Comparison of ENCODE assay signal across 15 cellular contexts in the genomic region with DNA sequence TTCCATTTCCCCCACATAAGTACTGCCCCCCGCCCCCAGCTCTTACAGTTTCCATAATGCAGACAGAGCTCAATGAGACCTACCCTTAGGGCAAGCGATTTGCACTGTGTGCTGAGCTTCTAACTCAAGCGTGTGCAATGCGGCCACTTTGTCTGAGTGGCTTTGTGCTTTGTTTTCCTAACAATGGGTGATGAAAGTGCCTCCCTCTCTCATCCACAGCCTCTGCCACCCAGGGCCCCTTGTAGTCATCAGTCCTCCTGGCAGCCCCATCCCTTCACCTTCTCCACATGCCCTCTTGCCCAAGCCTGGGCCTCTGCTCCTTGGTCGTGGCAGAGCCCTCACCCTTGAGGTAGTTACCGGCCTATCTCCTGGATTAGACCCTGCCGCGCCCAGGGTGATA. TPM values are rescaled to one million over a fixed set of nuclear protein-coding genes. Genes with fewer than 3 reads are reported as not detected.
DNase-seq lines count a peak whose midpoint lies in the region; ATAC-seq and FAIRE-seq lines count a peak whose summit lies in the region.
"Had no signal": no experiment of that assay in that cellular context is flagged by ENCODE, and none has a peak within 500 bp of the region (broad histone marks: within the 10 kb centered on the region; RNA-seq: fewer than 3 reads in every experiment).

No MANE protein-coding gene starts in this region.

- peaks cover 7 to 30% (median 24%) of the 10 kb centered on the region in 3 donors for H3K4me1 Mint-ChIP-seq in T-cell
- peaks cover 14% of the 10 kb centered on the region for H3K4me1 Mint-ChIP-seq in activated CD4-positive, alpha-beta memory T cell treated with anti-CD3 and anti-CD28 coated beads, Interleukin-2, amount 10 ng/mL, durations not matched to agents 7 days and 5 days

- peaks cover 6 to 10% of the 10 kb centered on the region in 2 donors for H3K4me1 ChIP-seq in small intestine (ENCODE audit: control insufficient read depth in 2 of 2, insufficient read depth in 1 of 2, low read depth in 1 of 2, low read length in 1 of 2)
- 0 out of 2 replicates have a peak, but pooled peaks cover 2% of the 10 kb centered on the region for H3K4me1 ChIP-seq in SJCRH30
- H3K4me1 ChIP-seq: gastroesophageal sphincter had no signal

- no peak overlapping the region for H3K4me3 Mint-ChIP-seq in T-cell
- no peak overlapping the region for H3K4me3 Mint-ChIP-seq in activated CD4-positive, alpha-beta memory T cell treated with anti-CD3 and anti-CD28 coated beads, Interleukin-2, amount 10 ng/mL, durations not matched to agents 7 days and 5 days

- no peaks in the 10 kb centered on the region for H3K36me3 Mint-ChIP-seq in T-cell
- H3K36me3 Mint-ChIP-seq in activated CD4-positive, alpha-beta memory T cell treated with anti-CD3 and anti-CD28 coated beads, Interleukin-2, amount 10 ng/mL, durations not matched to agents 7 days and 5 days (ENCODE audit: low read depth), result no peaks in the 10 kb centered on the region
- H3K36me3 Mint-ChIP-seq: activated naive CD4-positive, alpha-beta T cell treated with anti-CD3 and anti-CD28 coated beads, Interleukin-2, amount 50 U/mL, for 72 hours had no signal

- CTCF ChIA-PET in T-cell (lab: Charles Lee), result no interaction called here
- CTCF ChIA-PET in activated CD4-positive, alpha-beta memory T cell treated with anti-CD3 and anti-CD28 coated beads, Interleukin-2, amount 10 ng/mL, durations not matched to agents 7 days and 5 days (lab: Charles Lee), result interaction anchor here (0.6 kb wide), 1 partner anchor 15 kb away, joined by 4 read pairs; no protein-coding TSS in a partner anchor

- peak overlapping the region; percentile 56 to 61 for H3K27ac Mint-ChIP-seq in T-cell
- H3K27ac Mint-ChIP-seq in activated CD4-positive, alpha-beta memory T cell treated with anti-CD3 and anti-CD28 coated beads, Interleukin-2, amount 10 ng/mL, durations not matched to agents 7 days and 5 days, result no peak overlapping the region

- no peak for FAIRE-seq in small intestine (lab: Jason Lieb, UNC)
- FAIRE-seq: endothelial cell of umbilical vein, kidney had no signal

- H3K36me3 ChIP-seq in small intestine (ENCODE audit: control insufficient read depth in 2 of 2, insufficient read depth in 2 of 2, low read length in 2 of 2) (peaks cover 0 to 3% of the 10 kb centered on the region in 2 donors), SJCRH30 (no peaks in the 10 kb centered on the region)
- H3K36me3 ChIP-seq: gastroesophageal sphincter had no signal

- no peak for ATAC-seq in T-cell (replicated peaks in 1 of 4)
- ATAC-seq: gastroesophageal sphincter had no signal

- DNase-seq in NCI-H1436 (lab: John Stamatoyannopoulos, UW), result peak; percentile 28
- no peak for DNase-seq in NCI-H1436 treated with DMSO at 0.1 percent for 48 hours (lab: John Stamatoyannopoulos, UW)
- DNase-seq in T-cell, result no peak
- peak; percentile 63 for DNase-seq in islet precursor cell
- no peak for DNase-seq in small intestine
- DNase-seq in dermis blood vessel endothelial cell, result no peak
- DNase-seq in SJCRH30, result no peak
- DNase-seq in activated CD4-positive, alpha-beta memory T cell treated with anti-CD3 and anti-CD28 coated beads, Interleukin-2, amount 10 ng/mL, durations not matched to agents 7 days and 5 days, result no peak
- DNase-seq: 8988T, kidney, NCI-H2171 treated with DMSO at 0.1 percent for 48 hours had no signal

- peak overlapping the region; percentile 38 to 81 for H3K27ac ChIP-seq in small intestine (ENCODE audit: low read depth in 1 of 2, low read length in 1 of 2)
- no peak overlapping the region for H3K27ac ChIP-seq in SJCRH30
- H3K27ac ChIP-seq: gastroesophageal sphincter, VCaP had no signal

- 56 to 63% (median 61%) methylated on average over 8 of the region's 8 CpGs for WGBS in small intestine, 3 donors

- no peaks in the 10 kb centered on the region for H3K9me3 Mint-ChIP-seq in T-cell
- H3K9me3 Mint-ChIP-seq in activated CD4-positive, alpha-beta memory T cell treated with anti-CD3 and anti-CD28 coated beads, Interleukin-2, amount 10 ng/mL, durations not matched to agents 7 days and 5 days, result no peaks in the 10 kb centered on the region
- H3K9me3 Mint-ChIP-seq: activated naive CD4-positive, alpha-beta T cell treated with anti-CD3 and anti-CD28 coated beads, Interleukin-2, amount 50 U/mL, for 72 hours had no signal

- H3K9me3 ChIP-seq in small intestine (ENCODE audit: control insufficient read depth, low read depth) (no peaks in the 10 kb centered on the region), SJCRH30 (replicated peaks) (no peaks in the 10 kb centered on the region)
- H3K9me3 ChIP-seq: gastroesophageal sphincter had no signal

- POLR2A ChIA-PET in T-cell (lab: Charles Lee), result interaction anchor here (0.5 to 0.6 kb wide), 2 partner anchors 34 to 184 kb away, joined by 3 to 4 read pairs; no protein-coding TSS in a partner anchor
- POLR2A ChIA-PET in activated CD4-positive, alpha-beta memory T cell treated with anti-CD3 and anti-CD28 coated beads, Interleukin-2, amount 10 ng/mL, durations not matched to agents 7 days and 5 days (lab: Charles Lee), result no interaction called here

- H3K4me3 ChIP-seq in small intestine (ENCODE audit: low read depth in 1 of 2, low read length in 2 of 2) (peak overlapping the region in 1 of 2 donors; percentile 18), SJCRH30 (no peak overlapping the region)
- H3K4me3 ChIP-seq: gastroesophageal sphincter had no signal

- H3K27me3 Mint-ChIP-seq in T-cell, result no peaks in the 10 kb centered on the region
- H3K27me3 Mint-ChIP-seq in activated CD4-positive, alpha-beta memory T cell treated with anti-CD3 and anti-CD28 coated beads, Interleukin-2, amount 10 ng/mL, durations not matched to agents 7 days and 5 days, result no peaks in the 10 kb centered on the region

- H3K27me3 ChIP-seq in small intestine (ENCODE audit: control insufficient read depth in 2 of 2, insufficient read depth in 2 of 2, low read length in 2 of 2) (no peaks in the 10 kb centered on the region), SJCRH30 (no peaks in the 10 kb centered on the region)
- H3K27me3 ChIP-seq: gastroesophageal sphincter had no signal

RNA-seq across cellular contexts. Expression of gene DAPK2, which starts 17.2 kb away (rescaled TPM):
- total RNA-seq in T-cell (10 to 100 TPM in 1 of 5 donors, 1 to 10 TPM in 3, under 1 TPM in 1; 0.78 to 23.5 (median 6.1) TPM), dermis blood vessel endothelial cell (6.5 and 21.1 TPM in 2 replicates)
- polyA plus RNA-seq in small intestine, result 10 to 100 TPM; 11.6 to 91.6 (median 83.4) TPM
- total RNA-seq in SJCRH30 (2014; rRNA removed; shearing (Covaris generic)), result 0.23 and 0.85 TPM in 2 replicates
- total RNA-seq in activated CD4-positive, alpha-beta memory T cell treated with anti-CD3 and anti-CD28 coated beads, Interleukin-2, amount 10 ng/mL, durations not matched to agents 7 days and 5 days, result 1 to 10 TPM; 3.2 to 3.7 TPM

Comparison
In these comparisons a context has a peak if more than half of its experiments do, and no peak if none do; other contexts are left out.
1. DNase-seq: peak in NCI-H1436 (single experiment) and islet precursor cell (single experiment); none in NCI-H1436 treated with DMSO at 0.1 percent for 48 hours (single experiment), T-cell (0 of 34), small intestine (single experiment), dermis blood vessel endothelial cell (single experiment), SJCRH30 (0 of 2) and activated CD4-positive, alpha-beta memory T cell treated with anti-CD3 and anti-CD28 coated beads, Interleukin-2, amount 10 ng/mL, durations not matched to agents 7 days and 5 days (single experiment).